Comparison of ENCODE assay signal across 1 cellular context in the genomic region with DNA sequence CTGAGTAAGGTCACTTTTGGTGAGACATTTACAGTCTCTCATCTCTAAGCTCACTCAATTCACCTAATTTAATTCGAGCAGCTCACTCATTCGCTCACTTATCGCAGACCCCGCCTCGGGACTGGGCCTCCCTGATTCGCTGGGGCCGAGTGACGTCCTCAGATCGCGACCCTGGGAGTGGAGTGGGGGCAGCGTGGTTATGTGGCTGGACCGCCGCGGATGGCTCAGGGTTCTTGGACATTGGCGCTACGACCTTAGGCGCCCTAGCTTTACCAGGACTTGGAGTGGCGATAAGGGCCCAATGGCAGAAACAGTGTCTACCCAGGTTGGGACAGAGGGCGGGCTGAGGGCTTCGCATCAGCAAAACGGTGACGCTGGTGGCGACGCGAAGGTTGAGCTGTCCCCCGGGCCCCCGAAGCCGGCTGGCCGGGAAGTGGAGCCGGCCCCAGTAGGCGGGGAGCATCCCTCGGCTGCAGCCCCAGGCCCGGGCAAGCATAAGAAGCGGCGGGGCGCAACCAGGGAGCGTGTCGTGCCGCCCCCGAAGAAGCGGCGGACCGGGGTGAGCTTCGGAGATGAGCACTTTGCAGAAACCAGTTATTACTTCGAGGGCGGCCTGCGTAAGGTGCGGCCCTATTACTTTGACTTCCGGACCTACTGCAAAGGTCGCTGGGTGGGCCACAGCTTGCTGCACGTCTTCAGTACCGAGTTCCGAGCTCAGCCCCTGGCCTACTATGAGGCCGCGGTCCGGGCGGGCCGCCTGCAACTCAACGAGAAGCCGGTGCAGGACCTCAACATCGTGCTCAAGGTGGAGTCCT.
A peak's percentile ranks its signal among the peaks of the same experiment; 100 is the strongest.
TF ChIP-seq lines count a peak whose summit lies in the region.

A gene with protein sequence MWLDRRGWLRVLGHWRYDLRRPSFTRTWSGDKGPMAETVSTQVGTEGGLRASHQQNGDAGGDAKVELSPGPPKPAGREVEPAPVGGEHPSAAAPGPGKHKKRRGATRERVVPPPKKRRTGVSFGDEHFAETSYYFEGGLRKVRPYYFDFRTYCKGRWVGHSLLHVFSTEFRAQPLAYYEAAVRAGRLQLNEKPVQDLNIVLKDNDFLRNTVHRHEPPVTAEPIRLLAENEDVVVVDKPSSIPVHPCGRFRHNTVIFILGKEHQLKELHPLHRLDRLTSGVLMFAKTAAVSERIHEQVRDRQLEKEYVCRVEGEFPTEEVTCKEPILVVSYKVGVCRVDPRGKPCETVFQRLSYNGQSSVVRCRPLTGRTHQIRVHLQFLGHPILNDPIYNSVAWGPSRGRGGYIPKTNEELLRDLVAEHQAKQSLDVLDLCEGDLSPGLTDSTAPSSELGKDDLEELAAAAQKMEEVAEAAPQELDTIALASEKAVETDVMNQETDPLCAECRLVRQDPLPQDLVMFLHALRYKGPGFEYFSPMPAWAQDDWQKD (plus strand): TSS at position 161 of the 815 bp plus-strand sequence. CDS start 39 bp downstream, at position 200.

TF ChIP-seq in HepG2, 621 proteins besides CTCF, POLR2A, EP300 and RAD21 (continued from another document and continues in another):
- TF ChIP-seq, protein P1, sequence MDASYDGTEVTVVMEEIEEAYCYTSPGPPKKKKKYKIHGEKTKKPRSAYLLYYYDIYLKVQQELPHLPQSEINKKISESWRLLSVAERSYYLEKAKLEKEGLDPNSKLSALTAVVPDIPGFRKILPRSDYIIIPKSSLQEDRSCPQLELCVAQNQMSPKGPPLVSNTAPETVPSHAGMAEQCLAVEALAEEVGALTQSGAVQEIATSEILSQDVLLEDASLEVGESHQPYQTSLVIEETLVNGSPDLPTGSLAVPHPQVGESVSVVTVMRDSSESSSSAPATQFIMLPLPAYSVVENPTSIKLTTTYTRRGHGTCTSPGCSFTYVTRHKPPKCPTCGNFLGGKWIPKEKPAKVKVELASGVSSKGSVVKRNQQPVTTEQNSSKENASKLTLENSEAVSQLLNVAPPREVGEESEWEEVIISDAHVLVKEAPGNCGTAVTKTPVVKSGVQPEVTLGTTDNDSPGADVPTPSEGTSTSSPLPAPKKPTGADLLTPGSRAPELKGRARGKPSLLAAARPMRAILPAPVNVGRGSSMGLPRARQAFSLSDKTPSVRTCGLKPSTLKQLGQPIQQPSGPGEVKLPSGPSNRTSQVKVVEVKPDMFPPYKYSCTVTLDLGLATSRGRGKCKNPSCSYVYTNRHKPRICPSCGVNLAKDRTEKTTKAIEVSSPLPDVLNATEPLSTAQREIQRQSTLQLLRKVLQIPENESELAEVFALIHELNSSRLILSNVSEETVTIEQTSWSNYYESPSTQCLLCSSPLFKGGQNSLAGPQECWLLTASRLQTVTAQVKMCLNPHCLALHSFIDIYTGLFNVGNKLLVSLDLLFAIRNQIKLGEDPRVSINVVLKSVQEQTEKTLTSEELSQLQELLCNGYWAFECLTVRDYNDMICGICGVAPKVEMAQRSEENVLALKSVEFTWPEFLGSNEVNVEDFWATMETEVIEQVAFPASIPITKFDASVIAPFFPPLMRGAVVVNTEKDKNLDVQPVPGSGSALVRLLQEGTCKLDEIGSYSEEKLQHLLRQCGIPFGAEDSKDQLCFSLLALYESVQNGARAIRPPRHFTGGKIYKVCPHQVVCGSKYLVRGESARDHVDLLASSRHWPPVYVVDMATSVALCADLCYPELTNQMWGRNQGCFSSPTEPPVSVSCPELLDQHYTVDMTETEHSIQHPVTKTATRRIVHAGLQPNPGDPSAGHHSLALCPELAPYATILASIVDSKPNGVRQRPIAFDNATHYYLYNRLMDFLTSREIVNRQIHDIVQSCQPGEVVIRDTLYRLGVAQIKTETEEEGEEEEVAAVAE (CRISPR knock-in tag; IDR thresholded peaks at IDR 0.05; ENCODE audit: borderline replicate concordance): peak; percentile 46; the same call in 1 of the 2 replicates
- TF ChIP-seq ZNF501 (CRISPR knock-in tag; IDR thresholded peaks at IDR 0.05) (peak; percentile 84), ZBTB7B (CRISPR knock-in tag; IDR thresholded peaks at IDR 0.05) (peak; percentile 77; the same call in 1 of the 2 replicates), ZNF317 (CRISPR knock-in tag; IDR thresholded peaks at IDR 0.05) (peak; percentile 50; the same call in 1 of the 2 replicates), GFI1 (CRISPR knock-in tag; IDR thresholded peaks at IDR 0.05; ENCODE audit: borderline replicate concordance) (peak; percentile 43; the same call in 1 of the 2 replicates), ZBTB42 (CRISPR knock-in tag; IDR thresholded peaks at IDR 0.05) (0 out of 2 replicates have a peak, but pooled peaks have one; percentile 72), ZNF619 (CRISPR knock-in tag; IDR thresholded peaks at IDR 0.05) (no peak), RXRB (CRISPR knock-in tag; IDR thresholded peaks at IDR 0.05; ENCODE audit: borderline replicate concordance) (peak; percentile 59; the same call in 1 of the 2 replicates), ZNF292 (CRISPR knock-in tag; IDR thresholded peaks at IDR 0.05; ENCODE audit: borderline replicate concordance, low read depth) (peak; percentile 52; the same call in 1 of the 2 replicates), ZNF644 (CRISPR knock-in tag; IDR thresholded peaks at IDR 0.05; ENCODE audit: low read depth) (no peak), TOPORS (CRISPR knock-in tag; IDR thresholded peaks at IDR 0.05) (0 out of 2 replicates have a peak, but pooled peaks have one; percentile 43), ZZZ3 (CRISPR knock-in tag; IDR thresholded peaks at IDR 0.05; ENCODE audit: borderline replicate concordance) (peak; percentile 39; the same call in 1 of the 2 replicates), PHF21A (CRISPR knock-in tag; IDR thresholded peaks at IDR 0.05) (peak; percentile 86; the same call in 1 of the 2 replicates), NR1H2 (CRISPR knock-in tag; IDR thresholded peaks at IDR 0.05; ENCODE audit: borderline replicate concordance, low read depth) (no peak), KAT8 (CRISPR knock-in tag; IDR thresholded peaks at IDR 0.05) (peak; percentile 95), PRMT3 (CRISPR knock-in tag; IDR thresholded peaks at IDR 0.05; ENCODE audit: borderline replicate concordance, low read depth) (0 out of 2 replicates have a peak, but pooled peaks have one; percentile 29), HNRNPUL1 (IDR thresholded peaks at IDR 0.05; ENCODE audit: low read depth, low read length) (no peak), CENPX (CRISPR knock-in tag; IDR thresholded peaks at IDR 0.05) (no peak), TAF1 (CRISPR knock-in tag; IDR thresholded peaks at IDR 0.05) (peak; percentile 77), ZC3H13 (CRISPR knock-in tag; IDR thresholded peaks at IDR 0.05) (peak; percentile 48; the same call in 1 of the 2 replicates), RARA (CRISPR knock-in tag; IDR thresholded peaks at IDR 0.05) (peak; percentile 29; the same call in 1 of the 2 replicates), SAP130 (CRISPR knock-in tag; IDR thresholded peaks at IDR 0.05; ENCODE audit: low read depth) (peak; percentile 100), KLF16 (CRISPR knock-in tag; IDR thresholded peaks at IDR 0.05) (peak in 1 of 2 experiments; percentile 78; a peak in 2 of 4 replicates), ZNF34 (CRISPR knock-in tag; IDR thresholded peaks at IDR 0.05; ENCODE audit: borderline replicate concordance) (no peak), HNRNPLL (IDR thresholded peaks at IDR 0.05; ENCODE audit: low read depth, low read length, poor library complexity, severe bottlenecking) (peak; percentile 72), MIXL1 (CRISPR knock-in tag; IDR thresholded peaks at IDR 0.05) (0 out of 2 replicates have a peak, but pooled peaks have one; percentile 54), ZBTB20 (CRISPR knock-in tag; IDR thresholded peaks at IDR 0.05; ENCODE audit: borderline replicate concordance, low read depth) (0 out of 2 replicates have a peak, but pooled peaks have one; percentile 21), ZNF333 (CRISPR knock-in tag; IDR thresholded peaks at IDR 0.05; ENCODE audit: borderline replicate concordance) (peak; percentile 84; the same call in 1 of the 2 replicates), PITX1 (CRISPR knock-in tag; IDR thresholded peaks at IDR 0.05) (peak; percentile 53), GABPB1 (CRISPR knock-in tag; IDR thresholded peaks at IDR 0.05) (peak; percentile 78), ZSCAN31 (CRISPR knock-in tag; IDR thresholded peaks at IDR 0.05; ENCODE audit: low read depth) (peak; percentile 92), SIN3A (IDR thresholded peaks at IDR 0.05; ENCODE audit: borderline replicate concordance, low read depth, low read length) (peak; percentile 95; the same call in 1 of the 2 replicates), ZNF3 (CRISPR knock-in tag; IDR thresholded peaks at IDR 0.05) (peak; percentile 79), ZNF790 (CRISPR knock-in tag; IDR thresholded peaks at IDR 0.05; ENCODE audit: borderline replicate concordance) (peak; percentile 72; the same call in 1 of the 2 replicates), HOXA3 (CRISPR knock-in tag; IDR thresholded peaks at IDR 0.05) (peak; percentile 90), NR2C2 (CRISPR knock-in tag; IDR thresholded peaks at IDR 0.05; ENCODE audit: borderline replicate concordance) (no peak; the same call in 1 of the 2 replicates), ZNF124 (CRISPR knock-in tag; IDR thresholded peaks at IDR 0.05) (0 out of 2 replicates have a peak, but pooled peaks have one; percentile 49)
- TF ChIP-seq, protein P2, sequence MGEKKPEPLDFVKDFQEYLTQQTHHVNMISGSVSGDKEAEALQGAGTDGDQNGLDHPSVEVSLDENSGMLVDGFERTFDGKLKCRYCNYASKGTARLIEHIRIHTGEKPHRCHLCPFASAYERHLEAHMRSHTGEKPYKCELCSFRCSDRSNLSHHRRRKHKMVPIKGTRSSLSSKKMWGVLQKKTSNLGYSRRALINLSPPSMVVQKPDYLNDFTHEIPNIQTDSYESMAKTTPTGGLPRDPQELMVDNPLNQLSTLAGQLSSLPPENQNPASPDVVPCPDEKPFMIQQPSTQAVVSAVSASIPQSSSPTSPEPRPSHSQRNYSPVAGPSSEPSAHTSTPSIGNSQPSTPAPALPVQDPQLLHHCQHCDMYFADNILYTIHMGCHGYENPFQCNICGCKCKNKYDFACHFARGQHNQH (CRISPR knock-in tag; IDR thresholded peaks at IDR 0.05): peak; percentile 21; the same call in 1 of the 2 replicates
- TF ChIP-seq, protein P3, sequence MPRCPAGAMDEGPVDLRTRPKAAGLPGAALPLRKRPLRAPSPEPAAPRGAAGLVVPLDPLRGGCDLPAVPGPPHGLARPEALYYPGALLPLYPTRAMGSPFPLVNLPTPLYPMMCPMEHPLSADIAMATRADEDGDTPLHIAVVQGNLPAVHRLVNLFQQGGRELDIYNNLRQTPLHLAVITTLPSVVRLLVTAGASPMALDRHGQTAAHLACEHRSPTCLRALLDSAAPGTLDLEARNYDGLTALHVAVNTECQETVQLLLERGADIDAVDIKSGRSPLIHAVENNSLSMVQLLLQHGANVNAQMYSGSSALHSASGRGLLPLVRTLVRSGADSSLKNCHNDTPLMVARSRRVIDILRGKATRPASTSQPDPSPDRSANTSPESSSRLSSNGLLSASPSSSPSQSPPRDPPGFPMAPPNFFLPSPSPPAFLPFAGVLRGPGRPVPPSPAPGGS (CRISPR knock-in tag; IDR thresholded peaks at IDR 0.05): peak; percentile 76
- TF ChIP-seq, protein P4, sequence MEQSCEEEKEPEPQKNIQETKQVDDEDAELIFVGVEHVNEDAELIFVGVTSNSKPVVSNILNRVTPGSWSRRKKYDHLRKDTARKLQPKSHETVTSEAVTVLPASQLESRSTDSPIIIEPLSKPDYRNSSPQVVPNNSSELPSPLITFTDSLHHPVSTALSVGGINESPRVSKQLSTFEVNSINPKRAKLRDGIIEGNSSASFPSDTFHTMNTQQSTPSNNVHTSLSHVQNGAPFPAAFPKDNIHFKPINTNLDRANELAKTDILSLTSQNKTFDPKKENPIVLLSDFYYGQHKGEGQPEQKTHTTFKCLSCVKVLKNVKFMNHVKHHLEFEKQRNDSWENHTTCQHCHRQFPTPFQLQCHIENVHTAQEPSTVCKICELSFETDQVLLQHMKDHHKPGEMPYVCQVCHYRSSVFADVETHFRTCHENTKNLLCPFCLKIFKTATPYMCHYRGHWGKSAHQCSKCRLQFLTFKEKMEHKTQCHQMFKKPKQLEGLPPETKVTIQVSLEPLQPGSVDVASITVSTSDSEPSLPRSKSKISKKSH (CRISPR knock-in tag; IDR thresholded peaks at IDR 0.05; ENCODE audit: borderline replicate concordance): peak; percentile 92; the same call in 1 of the 2 replicates
- TF ChIP-seq, protein P5, sequence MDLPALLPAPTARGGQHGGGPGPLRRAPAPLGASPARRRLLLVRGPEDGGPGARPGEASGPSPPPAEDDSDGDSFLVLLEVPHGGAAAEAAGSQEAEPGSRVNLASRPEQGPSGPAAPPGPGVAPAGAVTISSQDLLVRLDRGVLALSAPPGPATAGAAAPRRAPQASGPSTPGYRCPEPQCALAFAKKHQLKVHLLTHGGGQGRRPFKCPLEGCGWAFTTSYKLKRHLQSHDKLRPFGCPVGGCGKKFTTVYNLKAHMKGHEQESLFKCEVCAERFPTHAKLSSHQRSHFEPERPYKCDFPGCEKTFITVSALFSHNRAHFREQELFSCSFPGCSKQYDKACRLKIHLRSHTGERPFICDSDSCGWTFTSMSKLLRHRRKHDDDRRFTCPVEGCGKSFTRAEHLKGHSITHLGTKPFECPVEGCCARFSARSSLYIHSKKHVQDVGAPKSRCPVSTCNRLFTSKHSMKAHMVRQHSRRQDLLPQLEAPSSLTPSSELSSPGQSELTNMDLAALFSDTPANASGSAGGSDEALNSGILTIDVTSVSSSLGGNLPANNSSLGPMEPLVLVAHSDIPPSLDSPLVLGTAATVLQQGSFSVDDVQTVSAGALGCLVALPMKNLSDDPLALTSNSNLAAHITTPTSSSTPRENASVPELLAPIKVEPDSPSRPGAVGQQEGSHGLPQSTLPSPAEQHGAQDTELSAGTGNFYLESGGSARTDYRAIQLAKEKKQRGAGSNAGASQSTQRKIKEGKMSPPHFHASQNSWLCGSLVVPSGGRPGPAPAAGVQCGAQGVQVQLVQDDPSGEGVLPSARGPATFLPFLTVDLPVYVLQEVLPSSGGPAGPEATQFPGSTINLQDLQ (CRISPR knock-in tag; IDR thresholded peaks at IDR 0.05): 0 out of 2 replicates have a peak, but pooled peaks have one; percentile 67
- TF ChIP-seq, protein P6, sequence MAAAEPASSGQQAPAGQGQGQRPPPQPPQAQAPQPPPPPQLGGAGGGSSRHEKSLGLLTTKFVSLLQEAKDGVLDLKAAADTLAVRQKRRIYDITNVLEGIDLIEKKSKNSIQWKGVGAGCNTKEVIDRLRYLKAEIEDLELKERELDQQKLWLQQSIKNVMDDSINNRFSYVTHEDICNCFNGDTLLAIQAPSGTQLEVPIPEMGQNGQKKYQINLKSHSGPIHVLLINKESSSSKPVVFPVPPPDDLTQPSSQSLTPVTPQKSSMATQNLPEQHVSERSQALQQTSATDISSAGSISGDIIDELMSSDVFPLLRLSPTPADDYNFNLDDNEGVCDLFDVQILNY (CRISPR knock-in tag; conservative IDR thresholded peaks at IDR 0.05): peak; percentile 66; the same call in 1 of the 2 replicates
